Comparison of ENCODE assay signal across 9 cellular contexts in the genomic region with DNA sequence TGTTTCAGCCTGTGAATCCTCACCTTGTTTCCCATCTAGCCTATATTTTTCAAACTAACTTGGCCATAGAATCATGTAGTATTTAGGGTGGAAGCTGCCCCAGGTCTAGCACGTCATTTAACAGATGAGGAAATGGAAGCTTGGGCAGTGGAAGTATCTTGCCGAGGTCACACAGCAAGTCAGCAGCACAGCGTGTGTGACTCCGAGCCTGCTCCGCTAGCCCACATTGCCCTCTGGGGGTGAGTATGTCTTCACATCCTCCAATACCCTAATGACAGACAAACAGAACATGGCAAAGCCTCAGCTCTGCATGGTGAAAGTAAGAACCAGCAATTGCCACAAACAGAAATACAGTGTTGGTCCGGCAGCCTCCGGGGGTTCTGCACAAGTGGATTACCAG. TPM values are rescaled to one million over a fixed set of nuclear protein-coding genes. Genes with fewer than 3 reads are reported as not detected.
DNase-seq lines count a peak whose midpoint lies in the region; ATAC-seq and TF ChIP-seq lines count a peak whose summit lies in the region.
"Had no signal": no experiment of that assay in that cellular context is flagged by ENCODE, and none has a peak within 500 bp of the region (broad histone marks: within the 10 kb centered on the region; RNA-seq: fewer than 3 reads in every experiment).

No MANE protein-coding gene starts in this region.

- no peak for TF ChIP-seq POLR2A in Peyer's patch (IDR thresholded peaks at IDR 0.05)

- no peak overlapping the region for H3K4me3 ChIP-seq in Peyer's patch
- no peak overlapping the region for H3K4me3 ChIP-seq in WERI-Rb-1 (ENCODE audit: low read depth, low read length)
- H3K4me3 ChIP-seq: BLaER1 had no signal

- H3K4me1 ChIP-seq in Peyer's patch: no peaks in the 10 kb centered on the region
- H3K4me1 ChIP-seq: BLaER1 had no signal

- intact Hi-C loops in activated T-helper 2 cell treated with anti-CD3 and anti-CD28 coated beads, Interferon-gamma antibody, Interleukin-2, Interleukin-4, amounts not matched to agents 10 μg/mL and 5 μg/mL and 100 μg/mL, durations not matched to agents 14 hours and 24 hours and 36 hours (cut with micrococcal nuclease): no loop called here

- peaks cover 55% of the 10 kb centered on the region for H3K27me3 Mint-ChIP-seq in activated T-helper 2 cell treated with anti-CD3 and anti-CD28 coated beads, Interferon-gamma antibody, Interleukin-2, Interleukin-4, amounts not matched to agents 10 μg/mL and 5 μg/mL and 100 μg/mL, durations not matched to agents 14 hours and 24 hours and 36 hours (ENCODE audit: low read depth)

- DNase-seq in activated naive CD4-positive, alpha-beta T cell treated with Interleukin-2 at 50 U/mL for 16 hours: peak; percentile 71
- no peak for DNase-seq in activated naive CD4-positive, alpha-beta T cell treated with anti-CD3 and anti-CD28 coated beads, Interleukin-2, amount 50 U/mL, for 72 hours (ENCODE audit: low spot score in 2 of 2)
- peak in 2 of 3 donors; percentile 74 to 91 for DNase-seq in Peyer's patch
- peak; percentile 31 for DNase-seq in activated T-helper 2 cell treated with anti-CD3 and anti-CD28 coated beads, Interferon-gamma antibody, Interleukin-2, Interleukin-4, amounts not matched to agents 10 μg/mL and 5 μg/mL and 100 μg/mL, durations not matched to agents 14 hours and 24 hours and 36 hours (ENCODE audit: low spot score)
- DNase-seq in iPS-NIHi11 (ENCODE audit: low spot score): peak; percentile 63
- peak; percentile 37 to 45 for DNase-seq in stimulated activated CD8-positive, alpha-beta memory T cell treated with anti-CD3 and anti-CD28 coated beads, Interleukin-2, amount 100 ng/mL, for 1 hour (ENCODE audit: low read depth in 2 of 2)
- no peak for DNase-seq in WERI-Rb-1
- DNase-seq in DMS79 treated with DMSO at 0.1 percent for 48 hours (lab: John Stamatoyannopoulos, UW): no peak

- peak overlapping the region; percentile 50 to 58 (median 56) for H3K27ac ChIP-seq in Peyer's patch
- H3K27ac ChIP-seq in WERI-Rb-1: no peak overlapping the region
- H3K27ac ChIP-seq: BLaER1 had no signal

- no peaks in the 10 kb centered on the region for H3K36me3 Mint-ChIP-seq in activated naive CD4-positive, alpha-beta T cell treated with anti-CD3 and anti-CD28 coated beads, Interleukin-2, amount 50 U/mL, for 72 hours
- no peaks in the 10 kb centered on the region for H3K36me3 Mint-ChIP-seq in activated T-helper 2 cell treated with anti-CD3 and anti-CD28 coated beads, Interferon-gamma antibody, Interleukin-2, Interleukin-4, amounts not matched to agents 10 μg/mL and 5 μg/mL and 100 μg/mL, durations not matched to agents 14 hours and 24 hours and 36 hours (ENCODE audit: low read depth)

- no peaks in the 10 kb centered on the region for H3K9me3 Mint-ChIP-seq in activated naive CD4-positive, alpha-beta T cell treated with anti-CD3 and anti-CD28 coated beads, Interleukin-2, amount 50 U/mL, for 72 hours
- H3K9me3 Mint-ChIP-seq in activated T-helper 2 cell treated with anti-CD3 and anti-CD28 coated beads, Interferon-gamma antibody, Interleukin-2, Interleukin-4, amounts not matched to agents 10 μg/mL and 5 μg/mL and 100 μg/mL, durations not matched to agents 14 hours and 24 hours and 36 hours: no peaks in the 10 kb centered on the region

- H3K27me3 ChIP-seq in Peyer's patch: no peaks in the 10 kb centered on the region
- H3K27me3 ChIP-seq in WERI-Rb-1 (ENCODE audit: insufficient read depth, low read depth, severe bottlenecking): peaks cover 90% of the 10 kb centered on the region
- H3K27me3 ChIP-seq: BLaER1 had no signal

- ATAC-seq in activated naive CD4-positive, alpha-beta T cell treated with anti-CD3 and anti-CD28 coated beads, Interleukin-2, amount 50 U/mL, for 72 hours: no peak

- H3K4me1 Mint-ChIP-seq in activated T-helper 2 cell treated with anti-CD3 and anti-CD28 coated beads, Interferon-gamma antibody, Interleukin-2, Interleukin-4, amounts not matched to agents 10 μg/mL and 5 μg/mL and 100 μg/mL, durations not matched to agents 14 hours and 24 hours and 36 hours (ENCODE audit: low read depth): peaks cover 50% of the 10 kb centered on the region

- no peaks in the 10 kb centered on the region for H3K36me3 ChIP-seq in Peyer's patch
- H3K36me3 ChIP-seq in WERI-Rb-1: no peaks in the 10 kb centered on the region
- H3K36me3 ChIP-seq: BLaER1 had no signal

- H3K9me3 ChIP-seq in Peyer's patch (no peaks in the 10 kb centered on the region), WERI-Rb-1 (ENCODE audit: severe bottlenecking) (no peaks in the 10 kb centered on the region)
- H3K9me3 ChIP-seq: BLaER1 had no signal

- TF ChIP-seq CTCF in Peyer's patch (IDR thresholded peaks at IDR 0.05) (peak; percentile 23 to 69 (median 54)), WERI-Rb-1 (IDR thresholded peaks at IDR 0.05; ENCODE audit: low read depth, low read length) (no peak)

- no peak overlapping the region for H3K27ac Mint-ChIP-seq in activated naive CD4-positive, alpha-beta T cell treated with anti-CD3 and anti-CD28 coated beads, Interleukin-2, amount 50 U/mL, for 72 hours
- no peak overlapping the region for H3K27ac Mint-ChIP-seq in activated T-helper 2 cell treated with anti-CD3 and anti-CD28 coated beads, Interferon-gamma antibody, Interleukin-2, Interleukin-4, amounts not matched to agents 10 μg/mL and 5 μg/mL and 100 μg/mL, durations not matched to agents 14 hours and 24 hours and 36 hours

- no peak overlapping the region for H3K4me3 Mint-ChIP-seq in activated T-helper 2 cell treated with anti-CD3 and anti-CD28 coated beads, Interferon-gamma antibody, Interleukin-2, Interleukin-4, amounts not matched to agents 10 μg/mL and 5 μg/mL and 100 μg/mL, durations not matched to agents 14 hours and 24 hours and 36 hours (ENCODE audit: low read depth)

RNA-seq across cellular contexts. Expression of a gene that starts 2.2 kb away (rescaled TPM):
- total RNA-seq in activated naive CD4-positive, alpha-beta T cell treated with anti-CD3 and anti-CD28 coated beads, Interleukin-2, amount 50 U/mL, for 72 hours: under 1 TPM in 1 of 2 donors, not detected in 1; 0.25 TPM
- total RNA-seq in Peyer's patch: 1 to 10 TPM in 2 of 4 donors, under 1 TPM in 2; 0.66 to 1.7 (median 1.1) TPM
- total RNA-seq in activated T-helper 2 cell treated with anti-CD3 and anti-CD28 coated beads, Interferon-gamma antibody, Interleukin-2, Interleukin-4, amounts not matched to agents 10 μg/mL and 5 μg/mL and 100 μg/mL, durations not matched to agents 14 hours and 24 hours and 36 hours: 0.30 and 0.46 TPM in 2 replicates

RNA-seq across cellular contexts. Expression of a gene that starts 14.7 kb away (rescaled TPM):
- under 1 TPM in 1 of 2 donors, not detected in 1; 0.19 TPM for total RNA-seq in activated naive CD4-positive, alpha-beta T cell treated with anti-CD3 and anti-CD28 coated beads, Interleukin-2, amount 50 U/mL, for 72 hours
- total RNA-seq in Peyer's patch: 1 to 10 TPM in 1 of 4 donors, under 1 TPM in 2, not detected in 1; 0.70 to 4.1 (median 0.80) TPM
- total RNA-seq in activated T-helper 2 cell treated with anti-CD3 and anti-CD28 coated beads, Interferon-gamma antibody, Interleukin-2, Interleukin-4, amounts not matched to agents 10 μg/mL and 5 μg/mL and 100 μg/mL, durations not matched to agents 14 hours and 24 hours and 36 hours: 1.1 TPM in 2 replicates

RNA-seq across cellular contexts. Expression of a gene that starts 38.5 kb away (rescaled TPM):
- total RNA-seq in activated naive CD4-positive, alpha-beta T cell treated with anti-CD3 and anti-CD28 coated beads, Interleukin-2, amount 50 U/mL, for 72 hours: 1 to 10 TPM in 1 of 2 donors, under 1 TPM in 1; 0.72 to 1.4 TPM
- 10 to 100 TPM in 3 of 4 donors, not detected in 1; 13.5 to 21.2 (median 16.0) TPM for total RNA-seq in Peyer's patch
- total RNA-seq in activated T-helper 2 cell treated with anti-CD3 and anti-CD28 coated beads, Interferon-gamma antibody, Interleukin-2, Interleukin-4, amounts not matched to agents 10 μg/mL and 5 μg/mL and 100 μg/mL, durations not matched to agents 14 hours and 24 hours and 36 hours: 1.2 and 1.6 TPM in 2 replicates

Comparison
In these comparisons a context has a peak if more than half of its experiments do, and no peak if none do; other contexts are left out.
1. DNase-seq: peak in activated naive CD4-positive, alpha-beta T cell treated with Interleukin-2 at 50 U/mL for 16 hours (single experiment), Peyer's patch (2 of 3), activated T-helper 2 cell treated with anti-CD3 and anti-CD28 coated beads, Interferon-gamma antibody, Interleukin-2, Interleukin-4, amounts not matched to agents 10 μg/mL and 5 μg/mL and 100 μg/mL, durations not matched to agents 14 hours and 24 hours and 36 hours (single experiment), iPS-NIHi11 (single experiment) and stimulated activated CD8-positive, alpha-beta memory T cell treated with anti-CD3 and anti-CD28 coated beads, Interleukin-2, amount 100 ng/mL, for 1 hour (2 of 2); none in activated naive CD4-positive, alpha-beta T cell treated with anti-CD3 and anti-CD28 coated beads, Interleukin-2, amount 50 U/mL, for 72 hours (0 of 2), WERI-Rb-1 (single experiment) and DMS79 treated with DMSO at 0.1 percent for 48 hours (single experiment).